2 cellular contexts compared by ENCODE assay signal in the genomic region with DNA sequence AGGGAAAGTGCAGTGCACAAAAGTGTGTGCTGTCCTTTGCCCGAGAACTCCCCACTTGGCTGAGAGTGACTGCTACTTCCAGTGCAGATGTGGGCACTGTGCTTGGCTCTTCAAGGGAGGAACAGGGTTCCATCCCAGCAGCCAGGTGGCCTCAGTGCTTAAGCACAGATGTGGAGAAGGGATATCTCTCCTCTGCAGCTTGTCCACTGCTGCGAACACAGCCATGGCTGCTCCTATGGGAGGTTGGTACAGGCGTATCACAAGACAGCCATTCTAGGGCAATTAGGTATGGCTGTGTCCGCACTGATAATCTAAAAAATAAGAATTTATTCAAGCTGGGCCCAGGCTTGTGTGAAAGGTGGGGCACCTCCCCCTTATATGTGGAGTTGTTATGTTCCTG.
TF ChIP-seq lines count a peak whose summit lies in the region.

No MANE protein-coding gene starts in this region.

TF ChIP-seq in HCT116, 20 proteins besides CTCF, POLR2A, EP300 and RAD21 (continued from another document):
- TF ChIP-seq, protein P1, sequence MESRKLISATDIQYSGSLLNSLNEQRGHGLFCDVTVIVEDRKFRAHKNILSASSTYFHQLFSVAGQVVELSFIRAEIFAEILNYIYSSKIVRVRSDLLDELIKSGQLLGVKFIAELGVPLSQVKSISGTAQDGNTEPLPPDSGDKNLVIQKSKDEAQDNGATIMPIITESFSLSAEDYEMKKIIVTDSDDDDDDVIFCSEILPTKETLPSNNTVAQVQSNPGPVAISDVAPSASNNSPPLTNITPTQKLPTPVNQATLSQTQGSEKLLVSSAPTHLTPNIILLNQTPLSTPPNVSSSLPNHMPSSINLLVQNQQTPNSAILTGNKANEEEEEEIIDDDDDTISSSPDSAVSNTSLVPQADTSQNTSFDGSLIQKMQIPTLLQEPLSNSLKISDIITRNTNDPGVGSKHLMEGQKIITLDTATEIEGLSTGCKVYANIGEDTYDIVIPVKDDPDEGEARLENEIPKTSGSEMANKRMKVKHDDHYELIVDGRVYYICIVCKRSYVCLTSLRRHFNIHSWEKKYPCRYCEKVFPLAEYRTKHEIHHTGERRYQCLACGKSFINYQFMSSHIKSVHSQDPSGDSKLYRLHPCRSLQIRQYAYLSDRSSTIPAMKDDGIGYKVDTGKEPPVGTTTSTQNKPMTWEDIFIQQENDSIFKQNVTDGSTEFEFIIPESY (IDR thresholded peaks at IDR 0.05; ENCODE audit: extremely low read depth, insufficient replicate concordance, low read length) = no peak
- TF ChIP-seq, protein P2, sequence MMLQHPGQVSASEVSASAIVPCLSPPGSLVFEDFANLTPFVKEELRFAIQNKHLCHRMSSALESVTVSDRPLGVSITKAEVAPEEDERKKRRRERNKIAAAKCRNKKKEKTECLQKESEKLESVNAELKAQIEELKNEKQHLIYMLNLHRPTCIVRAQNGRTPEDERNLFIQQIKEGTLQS (IDR thresholded peaks at IDR 0.05) = no peak
- TF ChIP-seq EGR1 (IDR thresholded peaks at IDR 0.05; ENCODE audit: low read depth) = no peak
- TF ChIP-seq ZNF274 (IDR thresholded peaks at IDR 0.05; ENCODE audit: low read depth, low read length) = no peak
- no peak for TF ChIP-seq JUND (IDR thresholded peaks at IDR 0.05)
- TF ChIP-seq SRF (IDR thresholded peaks at IDR 0.05; ENCODE audit: low read depth) = no peak
- no peak for TF ChIP-seq CEBPB (IDR thresholded peaks at IDR 0.05; ENCODE audit: low read depth)
- TF ChIP-seq, protein P3, sequence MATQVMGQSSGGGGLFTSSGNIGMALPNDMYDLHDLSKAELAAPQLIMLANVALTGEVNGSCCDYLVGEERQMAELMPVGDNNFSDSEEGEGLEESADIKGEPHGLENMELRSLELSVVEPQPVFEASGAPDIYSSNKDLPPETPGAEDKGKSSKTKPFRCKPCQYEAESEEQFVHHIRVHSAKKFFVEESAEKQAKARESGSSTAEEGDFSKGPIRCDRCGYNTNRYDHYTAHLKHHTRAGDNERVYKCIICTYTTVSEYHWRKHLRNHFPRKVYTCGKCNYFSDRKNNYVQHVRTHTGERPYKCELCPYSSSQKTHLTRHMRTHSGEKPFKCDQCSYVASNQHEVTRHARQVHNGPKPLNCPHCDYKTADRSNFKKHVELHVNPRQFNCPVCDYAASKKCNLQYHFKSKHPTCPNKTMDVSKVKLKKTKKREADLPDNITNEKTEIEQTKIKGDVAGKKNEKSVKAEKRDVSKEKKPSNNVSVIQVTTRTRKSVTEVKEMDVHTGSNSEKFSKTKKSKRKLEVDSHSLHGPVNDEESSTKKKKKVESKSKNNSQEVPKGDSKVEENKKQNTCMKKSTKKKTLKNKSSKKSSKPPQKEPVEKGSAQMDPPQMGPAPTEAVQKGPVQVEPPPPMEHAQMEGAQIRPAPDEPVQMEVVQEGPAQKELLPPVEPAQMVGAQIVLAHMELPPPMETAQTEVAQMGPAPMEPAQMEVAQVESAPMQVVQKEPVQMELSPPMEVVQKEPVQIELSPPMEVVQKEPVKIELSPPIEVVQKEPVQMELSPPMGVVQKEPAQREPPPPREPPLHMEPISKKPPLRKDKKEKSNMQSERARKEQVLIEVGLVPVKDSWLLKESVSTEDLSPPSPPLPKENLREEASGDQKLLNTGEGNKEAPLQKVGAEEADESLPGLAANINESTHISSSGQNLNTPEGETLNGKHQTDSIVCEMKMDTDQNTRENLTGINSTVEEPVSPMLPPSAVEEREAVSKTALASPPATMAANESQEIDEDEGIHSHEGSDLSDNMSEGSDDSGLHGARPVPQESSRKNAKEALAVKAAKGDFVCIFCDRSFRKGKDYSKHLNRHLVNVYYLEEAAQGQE (IDR thresholded peaks at IDR 0.05; ENCODE audit: low read depth) = no peak
- no peak for TF ChIP-seq FOSL1 (IDR thresholded peaks at IDR 0.05; ENCODE audit: low read depth)
- no peak for TF ChIP-seq CBX3 (IDR thresholded peaks at IDR 0.05; ENCODE audit: low read depth)
- no peak for TF ChIP-seq TCF7L2 (IDR thresholded peaks at IDR 0.05; ENCODE audit: borderline replicate concordance, extremely low read depth, insufficient read depth, insufficient read length)
- TF ChIP-seq ELF1 (IDR thresholded peaks at IDR 0.05; ENCODE audit: borderline replicate concordance, low read depth) = no peak
- TF ChIP-seq SIN3A (IDR thresholded peaks at IDR 0.05; ENCODE audit: low read depth) = no peak
- TF ChIP-seq EZH2phosphoT487 (IDR thresholded peaks at IDR 0.05; ENCODE audit: borderline replicate concordance) = no peak
- TF ChIP-seq POLR2AphosphoS5 (IDR thresholded peaks at IDR 0.05; ENCODE audit: low read depth, low read length) = no peak
- TF ChIP-seq ZFX (IDR thresholded peaks at IDR 0.05) = no peak

TF ChIP-seq in K562, 482 proteins besides CTCF, POLR2A, EP300 and RAD21 (continued from another document):
- TF ChIP-seq, protein P4, sequence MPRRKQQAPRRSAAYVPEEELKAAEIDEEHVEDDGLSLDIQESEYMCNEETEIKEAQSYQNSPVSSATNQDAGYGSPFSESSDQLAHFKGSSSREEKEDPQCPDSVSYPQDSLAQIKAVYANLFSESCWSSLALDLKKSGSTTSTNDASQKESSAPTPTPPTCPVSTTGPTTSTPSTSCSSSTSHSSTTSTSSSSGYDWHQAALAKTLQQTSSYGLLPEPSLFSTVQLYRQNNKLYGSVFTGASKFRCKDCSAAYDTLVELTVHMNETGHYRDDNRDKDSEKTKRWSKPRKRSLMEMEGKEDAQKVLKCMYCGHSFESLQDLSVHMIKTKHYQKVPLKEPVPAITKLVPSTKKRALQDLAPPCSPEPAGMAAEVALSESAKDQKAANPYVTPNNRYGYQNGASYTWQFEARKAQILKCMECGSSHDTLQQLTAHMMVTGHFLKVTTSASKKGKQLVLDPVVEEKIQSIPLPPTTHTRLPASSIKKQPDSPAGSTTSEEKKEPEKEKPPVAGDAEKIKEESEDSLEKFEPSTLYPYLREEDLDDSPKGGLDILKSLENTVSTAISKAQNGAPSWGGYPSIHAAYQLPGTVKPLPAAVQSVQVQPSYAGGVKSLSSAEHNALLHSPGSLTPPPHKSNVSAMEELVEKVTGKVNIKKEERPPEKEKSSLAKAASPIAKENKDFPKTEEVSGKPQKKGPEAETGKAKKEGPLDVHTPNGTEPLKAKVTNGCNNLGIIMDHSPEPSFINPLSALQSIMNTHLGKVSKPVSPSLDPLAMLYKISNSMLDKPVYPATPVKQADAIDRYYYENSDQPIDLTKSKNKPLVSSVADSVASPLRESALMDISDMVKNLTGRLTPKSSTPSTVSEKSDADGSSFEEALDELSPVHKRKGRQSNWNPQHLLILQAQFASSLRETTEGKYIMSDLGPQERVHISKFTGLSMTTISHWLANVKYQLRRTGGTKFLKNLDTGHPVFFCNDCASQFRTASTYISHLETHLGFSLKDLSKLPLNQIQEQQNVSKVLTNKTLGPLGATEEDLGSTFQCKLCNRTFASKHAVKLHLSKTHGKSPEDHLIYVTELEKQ (CRISPR knock-in tag; IDR thresholded peaks at IDR 0.05) = no peak
- TF ChIP-seq POLR2AphosphoS5 (IDR thresholded peaks at IDR 0.05; ENCODE audit: control insufficient read depth, insufficient read depth, low read depth, low read length) (peak; percentile 37; the same call in 1 of the 2 replicates), YBX1 (IDR thresholded peaks at IDR 0.05) (no peak), GABPA (tag; conservative IDR thresholded peaks at IDR 0.05; ENCODE audit: low read depth) (no peak), HOXB6 (CRISPR knock-in tag; IDR thresholded peaks at IDR 0.05; ENCODE audit: borderline replicate concordance) (no peak), ZNF644 (tag; IDR thresholded peaks at IDR 0.05; ENCODE audit: low read depth) (no peak), CBX3 (IDR thresholded peaks at IDR 0.05; ENCODE audit: borderline replicate concordance in 1 of 2, low read length in 2 of 2) (no peak), SMARCA4 (IDR thresholded peaks at IDR 0.05) (no peak), TEAD4 (IDR thresholded peaks at IDR 0.05; ENCODE audit: low read length) (peak; percentile 65), TEAD4 (CRISPR knock-in tag; IDR thresholded peaks at IDR 0.05; ENCODE audit: borderline replicate concordance) (no peak), ZNF583 (CRISPR knock-in tag; IDR thresholded peaks at IDR 0.05) (no peak), ZNF282 (CRISPR knock-in tag; IDR thresholded peaks at IDR 0.05) (no peak), TAL1 (IDR thresholded peaks at IDR 0.05) (peak; percentile 69; the same call in 1 of the 2 replicates), TCF3 (CRISPR knock-in tag; IDR thresholded peaks at IDR 0.05) (peak; percentile 70), ZNF274 (IDR thresholded peaks at IDR 0.05; ENCODE audit: borderline replicate concordance, low read depth, low read length) (no peak), U2AF1 (optimal IDR thresholded peaks at IDR 0.05; ENCODE audit: low read depth, low read length) (no peak), ZC3H4 (CRISPR knock-in tag; IDR thresholded peaks at IDR 0.05; ENCODE audit: borderline replicate concordance) (no peak), PHTF2 (CRISPR knock-in tag; IDR thresholded peaks at IDR 0.05) (no peak), CBFA2T3 (IDR thresholded peaks at IDR 0.05) (peak; percentile 81), RB1 (IDR thresholded peaks at IDR 0.05; ENCODE audit: low read depth) (no peak), TRIM24 (IDR thresholded peaks at IDR 0.05) (0 out of 4 replicates have a peak, but pooled peaks have one; percentile 21 to 24), HDAC6 (IDR thresholded peaks at IDR 0.05; ENCODE audit: low read depth, low read length) (no peak), EHMT2 (IDR thresholded peaks at IDR 0.05) (no peak), PHF8 (IDR thresholded peaks at IDR 0.05; ENCODE audit: borderline replicate concordance, low read length) (no peak), ZNF143 (CRISPR knock-in tag; IDR thresholded peaks at IDR 0.05) (no peak), SMAD4 (CRISPR knock-in tag; conservative IDR thresholded peaks at IDR 0.05) (0 out of 2 replicates have a peak, but pooled peaks have one; percentile 26)
- TF ChIP-seq, protein P5, sequence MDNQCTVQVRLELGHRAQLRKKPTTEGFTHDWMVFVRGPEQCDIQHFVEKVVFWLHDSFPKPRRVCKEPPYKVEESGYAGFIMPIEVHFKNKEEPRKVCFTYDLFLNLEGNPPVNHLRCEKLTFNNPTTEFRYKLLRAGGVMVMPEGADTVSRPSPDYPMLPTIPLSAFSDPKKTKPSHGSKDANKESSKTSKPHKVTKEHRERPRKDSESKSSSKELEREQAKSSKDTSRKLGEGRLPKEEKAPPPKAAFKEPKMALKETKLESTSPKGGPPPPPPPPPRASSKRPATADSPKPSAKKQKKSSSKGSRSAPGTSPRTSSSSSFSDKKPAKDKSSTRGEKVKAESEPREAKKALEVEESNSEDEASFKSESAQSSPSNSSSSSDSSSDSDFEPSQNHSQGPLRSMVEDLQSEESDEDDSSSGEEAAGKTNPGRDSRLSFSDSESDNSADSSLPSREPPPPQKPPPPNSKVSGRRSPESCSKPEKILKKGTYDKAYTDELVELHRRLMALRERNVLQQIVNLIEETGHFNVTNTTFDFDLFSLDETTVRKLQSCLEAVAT (IDR thresholded peaks at IDR 0.05) = no peak
- TF ChIP-seq, protein P6, sequence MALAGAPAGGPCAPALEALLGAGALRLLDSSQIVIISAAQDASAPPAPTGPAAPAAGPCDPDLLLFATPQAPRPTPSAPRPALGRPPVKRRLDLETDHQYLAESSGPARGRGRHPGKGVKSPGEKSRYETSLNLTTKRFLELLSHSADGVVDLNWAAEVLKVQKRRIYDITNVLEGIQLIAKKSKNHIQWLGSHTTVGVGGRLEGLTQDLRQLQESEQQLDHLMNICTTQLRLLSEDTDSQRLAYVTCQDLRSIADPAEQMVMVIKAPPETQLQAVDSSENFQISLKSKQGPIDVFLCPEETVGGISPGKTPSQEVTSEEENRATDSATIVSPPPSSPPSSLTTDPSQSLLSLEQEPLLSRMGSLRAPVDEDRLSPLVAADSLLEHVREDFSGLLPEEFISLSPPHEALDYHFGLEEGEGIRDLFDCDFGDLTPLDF (CRISPR knock-in tag; IDR thresholded peaks at IDR 0.05) = no peak
- TF ChIP-seq, protein P7, sequence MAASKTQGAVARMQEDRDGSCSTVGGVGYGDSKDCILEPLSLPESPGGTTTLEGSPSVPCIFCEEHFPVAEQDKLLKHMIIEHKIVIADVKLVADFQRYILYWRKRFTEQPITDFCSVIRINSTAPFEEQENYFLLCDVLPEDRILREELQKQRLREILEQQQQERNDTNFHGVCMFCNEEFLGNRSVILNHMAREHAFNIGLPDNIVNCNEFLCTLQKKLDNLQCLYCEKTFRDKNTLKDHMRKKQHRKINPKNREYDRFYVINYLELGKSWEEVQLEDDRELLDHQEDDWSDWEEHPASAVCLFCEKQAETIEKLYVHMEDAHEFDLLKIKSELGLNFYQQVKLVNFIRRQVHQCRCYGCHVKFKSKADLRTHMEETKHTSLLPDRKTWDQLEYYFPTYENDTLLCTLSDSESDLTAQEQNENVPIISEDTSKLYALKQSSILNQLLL (CRISPR knock-in tag; IDR thresholded peaks at IDR 0.05; ENCODE audit: borderline replicate concordance) = no peak
- TF ChIP-seq, protein P8, sequence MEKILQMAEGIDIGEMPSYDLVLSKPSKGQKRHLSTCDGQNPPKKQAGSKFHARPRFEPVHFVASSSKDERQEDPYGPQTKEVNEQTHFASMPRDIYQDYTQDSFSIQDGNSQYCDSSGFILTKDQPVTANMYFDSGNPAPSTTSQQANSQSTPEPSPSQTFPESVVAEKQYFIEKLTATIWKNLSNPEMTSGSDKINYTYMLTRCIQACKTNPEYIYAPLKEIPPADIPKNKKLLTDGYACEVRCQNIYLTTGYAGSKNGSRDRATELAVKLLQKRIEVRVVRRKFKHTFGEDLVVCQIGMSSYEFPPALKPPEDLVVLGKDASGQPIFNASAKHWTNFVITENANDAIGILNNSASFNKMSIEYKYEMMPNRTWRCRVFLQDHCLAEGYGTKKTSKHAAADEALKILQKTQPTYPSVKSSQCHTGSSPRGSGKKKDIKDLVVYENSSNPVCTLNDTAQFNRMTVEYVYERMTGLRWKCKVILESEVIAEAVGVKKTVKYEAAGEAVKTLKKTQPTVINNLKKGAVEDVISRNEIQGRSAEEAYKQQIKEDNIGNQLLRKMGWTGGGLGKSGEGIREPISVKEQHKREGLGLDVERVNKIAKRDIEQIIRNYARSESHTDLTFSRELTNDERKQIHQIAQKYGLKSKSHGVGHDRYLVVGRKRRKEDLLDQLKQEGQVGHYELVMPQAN (IDR thresholded peaks at IDR 0.05; ENCODE audit: borderline replicate concordance) = no peak
